8 cellular contexts compared by ENCODE assay signal in genomic region chr19:15297416-15298224, GRCh38. TPM values are rescaled to one million over a fixed set of nuclear protein-coding genes. Genes with fewer than 3 reads are reported as not detected.
DNase-seq lines count a peak whose midpoint lies in the region; ATAC-seq and TF ChIP-seq lines count a peak whose summit lies in the region.

No MANE protein-coding gene starts in this region.

- peak; percentile 52 for DNase-seq in AG04450 (ENCODE audit: low read depth, low spot score)
- peak; percentile 56 for DNase-seq in HuH-7.5 (ENCODE audit: low spot score)
- DNase-seq in WTC11 (ENCODE audit: low spot score): peak; percentile 33
- DNase-seq in hepatocyte (ENCODE audit: low spot score): peak; percentile 78
- no peak for DNase-seq in stimulated activated CD4-positive, alpha-beta T cell treated with anti-CD3 and anti-CD28 coated beads, Interleukin-15, amount 100 ng/mL, for 24 hours
- no peak for DNase-seq in GM20000 (ENCODE audit: low spot score)

- peaks cover 100% of the 10 kb centered on the region for H4K20me1 ChIP-seq in hepatocyte (ENCODE audit: insufficient read depth, poor library complexity, severe bottlenecking)

- peak; percentile 36 for ATAC-seq in WTC11
- no peak for ATAC-seq in GM19452 (IDR thresholded peaks at IDR 0.05; ENCODE audit: unreplicated experiment)

- H3K79me2 ChIP-seq in hepatocyte: peaks cover 99% of the 10 kb centered on the region

- no peaks in the 10 kb centered on the region for H3K9me3 Mint-ChIP-seq in WTC11

- H3K27me3 ChIP-seq in AG04450 (ENCODE audit: control insufficient read depth, insufficient read depth, low read length): no peaks in the 10 kb centered on the region
- no peaks in the 10 kb centered on the region for H3K27me3 ChIP-seq in hepatocyte
- H3K27me3 ChIP-seq in stomach smooth muscle (ENCODE audit: control insufficient read depth in 1 of 2, insufficient read depth in 2 of 2, low read length in 2 of 2): no peaks in the 10 kb centered on the region

- H3K36me3 ChIP-seq in hepatocyte (replicated peaks; ENCODE audit: insufficient read depth, low read depth) (no peaks in the 10 kb centered on the region), stomach smooth muscle (ENCODE audit: control insufficient read depth in 2 of 2, insufficient read depth in 2 of 2, low read length in 2 of 2) (no peaks in the 10 kb centered on the region)

- TF ChIP-seq CTCF in AG04450 (IDR thresholded peaks at IDR 0.05; ENCODE audit: low read depth, low read length) (no peak), WTC11 (IDR thresholded peaks at IDR 0.05) (no peak), hepatocyte (IDR thresholded peaks at IDR 0.05; ENCODE audit: poor library complexity) (peak; percentile 39), GM20000 (IDR thresholded peaks at IDR 0.05; ENCODE audit: extremely low read depth, missing control alignments) (no peak)

- peaks cover 17% of the 10 kb centered on the region for H3K36me3 Mint-ChIP-seq in WTC11

- H3K27ac ChIP-seq in AG04450 (ENCODE audit: low read depth, low read length) (peak overlapping the region; percentile 88), hepatocyte (peak overlapping the region; percentile 87), stomach smooth muscle (ENCODE audit: low read length) (peak overlapping the region; percentile 77)

- H3K4me2 ChIP-seq in hepatocyte: peak overlapping the region; percentile 68

- no peak overlapping the region for H3K4me3 Mint-ChIP-seq in WTC11

- 27% methylated on average over 10 of the region's 10 CpGs for WGBS in hepatocyte (ENCODE audit: low lambda C conversion rate, missing lambda C conversion rate)

- H3K4me1 ChIP-seq in hepatocyte (ENCODE audit: insufficient read depth) (peaks cover 67% of the 10 kb centered on the region), stomach smooth muscle (ENCODE audit: control insufficient read depth, insufficient read depth, low read length) (peaks cover 79% of the 10 kb centered on the region)

- H3K27ac Mint-ChIP-seq in WTC11: peak overlapping the region; percentile 88

- peaks cover 73% of the 10 kb centered on the region for H3K4me1 Mint-ChIP-seq in WTC11

- CTCF ChIA-PET in AG04450 (lab: Charles Lee) (interaction anchor here (0.9 to 1.9 kb wide), 4 partner anchors 9 to 33 kb away, joined by 3 to 4 read pairs (median 3); no protein-coding TSS in a partner anchor), WTC11 (lab: Charles Lee) (interaction anchor here (0.7 to 1.2 kb wide), 4 partner anchors 46 to 258 kb away, joined by 3 to 4 read pairs (median 4); partner anchors contain the start of gene AKAP8L)

- POLR2A ChIA-PET in AG04450 (lab: Yijun Ruan, JAX): no interaction called here
- POLR2A ChIA-PET in WTC11 (lab: Charles Lee): interaction anchor here (1.1 kb wide), 1 partner anchor 12 kb away, joined by 6 read pairs; no protein-coding TSS in a partner anchor

- no peaks in the 10 kb centered on the region for H3K27me3 Mint-ChIP-seq in WTC11 (ENCODE audit: low read depth)

- H3K9me3 ChIP-seq in AG04450 (ENCODE audit: control insufficient read depth, insufficient read depth, low read length) (no peaks in the 10 kb centered on the region), hepatocyte (ENCODE audit: low read depth) (no peaks in the 10 kb centered on the region), stomach smooth muscle (ENCODE audit: control insufficient read depth in 2 of 2, low read length in 2 of 2) (no peaks in the 10 kb centered on the region)

- H2AFZ ChIP-seq in hepatocyte: no peak overlapping the region

- H3K4me3 ChIP-seq in AG04450 (ENCODE audit: low read depth, low read length) (no peak overlapping the region), hepatocyte (no peak overlapping the region), stomach smooth muscle (ENCODE audit: low read length in 2 of 2) (peak overlapping the region in 1 of 2 donors; percentile 40)

- no peaks in the 10 kb centered on the region for H3K9me2 ChIP-seq in hepatocyte (replicated peaks; ENCODE audit: insufficient read depth)

- H3K9ac ChIP-seq in stomach smooth muscle (ENCODE audit: low read length in 2 of 2): no peak overlapping the region

TF ChIP-seq in WTC11, 78 proteins besides CTCF, POLR2A, EP300 and RAD21:
- no peak for TF ChIP-seq ESRRA (CRISPR knock-in tag; IDR thresholded peaks at IDR 0.05; ENCODE audit: borderline replicate concordance)
- TF ChIP-seq GABPB1 (CRISPR knock-in tag; IDR thresholded peaks at IDR 0.05): peak; percentile 100
- TF ChIP-seq JAZF1 (CRISPR knock-in tag; IDR thresholded peaks at IDR 0.05): no peak

RNA-seq across cellular contexts. Expression of gene BRD4, which starts 34.7 kb away (rescaled TPM):
- polyA plus RNA-seq in AG04450 (2011; rRNA removed) (7.8 and 11.5 TPM in 2 replicates), hepatocyte (88.4 and 109 TPM in 2 replicates)
- polyA minus RNA-seq in AG04450 (2011; rRNA and poly(A)+ RNA removed): 29.6 and 47.3 TPM in 2 replicates
- total RNA-seq in WTC11 (2021) (127 to 130 TPM (median 128 TPM) in 3 replicates), hepatocyte (18.0 and 18.1 TPM in 2 replicates)

Comparison
In these comparisons a context has a peak if more than half of its experiments do, and no peak if none do; other contexts are left out.
1. DNase-seq: peak in AG04450 (single experiment), HuH-7.5 (single experiment), WTC11 (single experiment) and hepatocyte (single experiment); none in stimulated activated CD4-positive, alpha-beta T cell treated with anti-CD3 and anti-CD28 coated beads, Interleukin-15, amount 100 ng/mL, for 24 hours (single experiment) and GM20000 (single experiment).
2. Peak in every context shown above with its lines, with median percentiles within 50 percentile points of each other: H3K27ac ChIP-seq.